Comparison of ENCODE assay signal across 8 cellular contexts in genomic region chr19:6730153-6730804, GRCh38. TPM values are rescaled to one million over a fixed set of nuclear protein-coding genes. Genes with fewer than 3 reads are reported as not detected.
A peak's percentile ranks its signal among the peaks of the same experiment; 100 is the strongest.
DNase-seq lines count a peak whose midpoint lies in the region; ATAC-seq lines count a peak whose summit lies in the region.

No MANE protein-coding gene starts in this region.

- H3K27me3 Mint-ChIP-seq in activated CD4-positive, alpha-beta T cell treated with anti-CD3 and anti-CD28 coated beads, Interleukin-2, amount 10 ng/mL, durations not matched to agents 24 days and 14 days, result no peaks in the 10 kb centered on the region

- no peak overlapping the region for H3K4me3 Mint-ChIP-seq in activated CD4-positive, alpha-beta T cell treated with anti-CD3 and anti-CD28 coated beads, Interleukin-2, amount 10 ng/mL, durations not matched to agents 24 days and 14 days

- intact Hi-C loops in activated CD4-positive, alpha-beta T cell treated with anti-CD3 and anti-CD28 coated beads, Interleukin-2, amount 10 ng/mL, durations not matched to agents 24 days and 14 days (cut with micrococcal nuclease), result no loop called here

- H3K9me3 Mint-ChIP-seq in activated CD4-positive, alpha-beta T cell treated with anti-CD3 and anti-CD28 coated beads, Interleukin-2, amount 10 ng/mL, durations not matched to agents 24 days and 14 days, result no peaks in the 10 kb centered on the region

- no peak for ATAC-seq in HG02798 (IDR thresholded peaks at IDR 0.05; ENCODE audit: poor library complexity, unreplicated experiment)

- H3K4me1 Mint-ChIP-seq in activated CD4-positive, alpha-beta T cell treated with anti-CD3 and anti-CD28 coated beads, Interleukin-2, amount 10 ng/mL, durations not matched to agents 24 days and 14 days, result peaks cover 7% of the 10 kb centered on the region

- no peak overlapping the region for H3K27ac Mint-ChIP-seq in activated CD4-positive, alpha-beta T cell treated with anti-CD3 and anti-CD28 coated beads, Interleukin-2, amount 10 ng/mL, durations not matched to agents 24 days and 14 days

- peaks cover 26% of the 10 kb centered on the region for H3K36me3 Mint-ChIP-seq in activated CD4-positive, alpha-beta T cell treated with anti-CD3 and anti-CD28 coated beads, Interleukin-2, amount 10 ng/mL, durations not matched to agents 24 days and 14 days (ENCODE audit: low read depth)

- DNase-seq in HT-29 (ENCODE audit: low spot score) (peak; percentile 71), hippocampal formation (lab: John Stamatoyannopoulos, UW) (peak; percentile 3 to 66), cortex of kidney (lab: John Stamatoyannopoulos, UW) (no peak), T-helper 1 cell (no peak), AG08396 (ENCODE audit: low spot score) (no peak)
- peak; percentile 76 for DNase-seq in activated CD4-positive, alpha-beta T cell treated with anti-CD3 and anti-CD28 coated beads, Interleukin-2, amount 10 ng/mL, durations not matched to agents 24 days and 14 days
- DNase-seq in stimulated activated CD4-positive, alpha-beta T cell treated with anti-CD3 and anti-CD28 coated beads, Interleukin-2, amount 100 ng/mL, for 24 hours, result peak; percentile 57 to 66

RNA-seq across cellular contexts. Expression of gene GPR108, which starts 7.1 kb away (rescaled TPM):
- total RNA-seq in HT-29 (2014; rRNA removed; shearing (Covaris generic)), result 43.8 and 74.2 TPM in 2 replicates
- 97.7 and 107 TPM in 2 replicates for total RNA-seq in activated CD4-positive, alpha-beta T cell treated with anti-CD3 and anti-CD28 coated beads, Interleukin-2, amount 10 ng/mL, durations not matched to agents 24 days and 14 days

RNA-seq across cellular contexts. Expression of gene TRIP10, which starts 9.2 kb away (rescaled TPM):
- 63.7 and 65.7 TPM in 2 replicates for total RNA-seq in HT-29 (2014; rRNA removed; shearing (Covaris generic))
- total RNA-seq in activated CD4-positive, alpha-beta T cell treated with anti-CD3 and anti-CD28 coated beads, Interleukin-2, amount 10 ng/mL, durations not matched to agents 24 days and 14 days, result 66.3 and 67.7 TPM in 2 replicates

RNA-seq across cellular contexts. Expression of gene C3, which starts 9.8 kb away (rescaled TPM):
- 0.64 TPM in 1 of 2 replicates, not detected in the other for total RNA-seq in HT-29 (2014; rRNA removed; shearing (Covaris generic))
- total RNA-seq in activated CD4-positive, alpha-beta T cell treated with anti-CD3 and anti-CD28 coated beads, Interleukin-2, amount 10 ng/mL, durations not matched to agents 24 days and 14 days, result 4.8 and 5.3 TPM in 2 replicates

RNA-seq across cellular contexts. Expression of gene SH2D3A, which starts 37.0 kb away (rescaled TPM):
- 110 and 119 TPM in 2 replicates for total RNA-seq in HT-29 (2014; rRNA removed; shearing (Covaris generic))
- 9.8 and 11.0 TPM in 2 replicates for total RNA-seq in activated CD4-positive, alpha-beta T cell treated with anti-CD3 and anti-CD28 coated beads, Interleukin-2, amount 10 ng/mL, durations not matched to agents 24 days and 14 days

RNA-seq across cellular contexts. Expression of gene VAV1, which starts 42.2 kb away (rescaled TPM):
- total RNA-seq in HT-29 (2014; rRNA removed; shearing (Covaris generic)), result 0.15 and 0.57 TPM in 2 replicates
- total RNA-seq in activated CD4-positive, alpha-beta T cell treated with anti-CD3 and anti-CD28 coated beads, Interleukin-2, amount 10 ng/mL, durations not matched to agents 24 days and 14 days, result 75.3 and 78.9 TPM in 2 replicates

Comparison
In these comparisons a context has a peak if more than half of its experiments do, and no peak if none do; other contexts are left out.
1. DNase-seq: peak in HT-29 (single experiment), activated CD4-positive, alpha-beta T cell treated with anti-CD3 and anti-CD28 coated beads, Interleukin-2, amount 10 ng/mL, durations not matched to agents 24 days and 14 days (single experiment), hippocampal formation (2 of 2) and stimulated activated CD4-positive, alpha-beta T cell treated with anti-CD3 and anti-CD28 coated beads, Interleukin-2, amount 100 ng/mL, for 24 hours (2 of 2); none in cortex of kidney (single experiment), T-helper 1 cell (0 of 5) and AG08396 (single experiment).